24 cellular contexts compared by ENCODE assay signal in genomic region chr19:39424934-39425333, GRCh38. TPM values are rescaled to one million over a fixed set of nuclear protein-coding genes. Genes with fewer than 3 reads are reported as not detected.
DNase-seq lines count a peak whose midpoint lies in the region; ATAC-seq, FAIRE-seq and TF ChIP-seq lines count a peak whose summit lies in the region.
"Had no signal": no experiment of that assay in that cellular context is flagged by ENCODE, and none has a peak within 500 bp of the region (broad histone marks: within the 10 kb centered on the region; RNA-seq: fewer than 3 reads in every experiment).

No MANE protein-coding gene starts in this region.

- BruUV-seq in HepG2 (replicated peaks; lab: Mats Ljungman, UMichigan) = no TSS peak

- H3K4me1 ChIP-seq in HepG2 (ENCODE audit: insufficient read depth, low read length) (peaks cover 28% of the 10 kb centered on the region), spleen (peaks cover 0 to 23% (median 6%) of the 10 kb centered on the region in 6 donors)

- no peak overlapping the region for H3K4me3 Mint-ChIP-seq in activated CD8-positive, alpha-beta memory T cell treated with anti-CD3 and anti-CD28 coated beads, Interleukin-2, amount 10 ng/mL, durations not matched to agents 7 days and 5 days

- no peak for TF ChIP-seq POLR2A in HepG2 (IDR thresholded peaks at IDR 0.05; ENCODE audit: insufficient read depth in 1 of 2, low read depth in 2 of 2, low read length in 2 of 2)
- no peak for TF ChIP-seq POLR2A in spleen (IDR thresholded peaks at IDR 0.05)

- TF ChIP-seq RAD21 in HepG2 (CRISPR knock-in tag; IDR thresholded peaks at IDR 0.05) = no peak

- no peak overlapping the region for H3K4me2 ChIP-seq in HepG2 (ENCODE audit: low read depth, low read length)
- H3K4me2 ChIP-seq: PC-9 had no signal

- CTCF ChIA-PET in activated CD8-positive, alpha-beta memory T cell treated with anti-CD3 and anti-CD28 coated beads, Interleukin-2, amount 10 ng/mL, durations not matched to agents 7 days and 5 days (lab: Charles Lee) = interaction anchor here (1.4 to 2.0 kb wide), 3 partner anchors 11 to 108 kb away, joined by 3 to 7 read pairs (median 5); partner anchors contain the start of genes EID2B and RPS16
- CTCF ChIA-PET in RWPE1 (lab: Yijun Ruan, JAX) (interaction anchor here (0.7 kb wide), 1 partner anchor 558 kb away, joined by 3 read pairs; no protein-coding TSS in a partner anchor), HepG2 (lab: Yijun Ruan, JAX; ENCODE audit: low intra/inter-chr PET ratio, low total read pairs) (no interaction called here)

- peak overlapping the region; percentile 45; the same call in 1 of the 2 replicates for H3K27ac ChIP-seq in RWPE1
- no peak overlapping the region for H3K27ac ChIP-seq in HepG2 (ENCODE audit: extremely low read length, insufficient read depth, low read length)
- H3K27ac ChIP-seq in spleen = no peak overlapping the region
- H3K27ac ChIP-seq: PC-9 had no signal

- H3K9me3 ChIP-seq in HepG2 (ENCODE audit: low read length) (no peaks in the 10 kb centered on the region), spleen (no peaks in the 10 kb centered on the region)

- H3K36me3 Mint-ChIP-seq in activated CD8-positive, alpha-beta memory T cell treated with anti-CD3 and anti-CD28 coated beads, Interleukin-2, amount 10 ng/mL, durations not matched to agents 7 days and 5 days = peaks cover 6% of the 10 kb centered on the region
- H3K36me3 Mint-ChIP-seq: IgD-negative memory B cell had no signal

- H3K4me1 Mint-ChIP-seq in activated CD8-positive, alpha-beta memory T cell treated with anti-CD3 and anti-CD28 coated beads, Interleukin-2, amount 10 ng/mL, durations not matched to agents 7 days and 5 days = peaks cover 3% of the 10 kb centered on the region
- H3K4me1 Mint-ChIP-seq: IgD-negative memory B cell had no signal

- DNase-seq in activated CD8-positive, alpha-beta memory T cell treated with anti-CD3 and anti-CD28 coated beads, Interleukin-2, amount 50 U/mL, for 48 hours = peak; percentile 40
- no peak for DNase-seq in activated CD8-positive, alpha-beta memory T cell treated with anti-CD3 and anti-CD28 coated beads, Interleukin-2, amount 10 ng/mL, durations not matched to agents 7 days and 5 days
- DNase-seq in RWPE1 (ENCODE audit: low spot score) (no peak), HepG2 (ENCODE audit: low spot score) (no peak), spleen (peak; percentile 55), NCI-H1092 (lab: John Stamatoyannopoulos, UW) (no peak), epidermal melanocyte (ENCODE audit: insufficient read length, low spot score) (no peak)
- DNase-seq: 8988T, ACHN, Calu3, DND-41, GOT3, HCEC 1CT, NCI-H1048, NCI-H1417 treated with DMSO at 0.1 percent for 48 hours, NCI-H1694 treated with DMSO at 0.1 percent for 48 hours, NCI-H2081, NCI-H2227 treated with DMSO at 0.1 percent for 48 hours, NCI-H526 treated with DMSO at 0.1 percent for 48 hours, RPMI8226, SHP77 treated with DMSO at 0.1 percent for 48 hours had no signal

- H3K9me3 Mint-ChIP-seq in activated CD8-positive, alpha-beta memory T cell treated with anti-CD3 and anti-CD28 coated beads, Interleukin-2, amount 10 ng/mL, durations not matched to agents 7 days and 5 days (ENCODE audit: low read depth) = no peaks in the 10 kb centered on the region
- H3K9me3 Mint-ChIP-seq: IgD-negative memory B cell had no signal

- TF ChIP-seq CTCF in RWPE1 (conservative IDR thresholded peaks at IDR 0.05; ENCODE audit: low read depth) (no peak), HepG2 (CRISPR knock-in tag; IDR thresholded peaks at IDR 0.05) (no peak), spleen (IDR thresholded peaks at IDR 0.05 in 8 of 11, conservative IDR thresholded peaks at IDR 0.05 in 3 of 11) (no peak)

- intact Hi-C loops in HepG2 (cut with micrococcal nuclease; ENCODE audit: unreplicated experiment) (no loop called here), spleen (cut with DNase I; ENCODE audit: low total_unique reads) (no loop called here)

- no peak for FAIRE-seq in HepG2 (lab: Jason Lieb, UNC)
- FAIRE-seq: GM12892 had no signal

- H3K27me3 ChIP-seq in HepG2 (ENCODE audit: control insufficient read depth in 1 of 2, insufficient read depth in 2 of 2, low read length in 2 of 2) = no peaks in the 10 kb centered on the region
- no peaks in the 10 kb centered on the region for H3K27me3 ChIP-seq in spleen (replicated peaks in 1 of 7)

- H4K20me1 ChIP-seq in HepG2 (ENCODE audit: insufficient read depth, low read length) = no peaks in the 10 kb centered on the region

- H3K9ac ChIP-seq in HepG2 (ENCODE audit: insufficient read depth, low read depth, low read length) = no peak overlapping the region

- peaks cover 0 to 4% of the 10 kb centered on the region in 2 experiments; a peak in 2 of 5 replicates for H3K36me3 ChIP-seq in HepG2 (replicated peaks in 1 of 2; ENCODE audit: control insufficient read depth in 1 of 2, insufficient read depth in 2 of 2, low read length in 2 of 2)
- peaks cover 0 to 58% (median 42%) of the 10 kb centered on the region in 6 donors for H3K36me3 ChIP-seq in spleen

- whole genome bisulfite sequencing in HepG2 (ENCODE audit: low lambda C conversion rate) = 93% methylated on average over 16 of the region's 16 CpGs
- WGBS in spleen, 5 donors = 81 to 88% (median 85%) methylated on average over 8 to 16 of the region's 16 CpGs; no CpG with 5 or more reads in 1 of the 5 donors

- H3K79me2 ChIP-seq in HepG2 (ENCODE audit: insufficient read depth, low read length) = no peaks in the 10 kb centered on the region

- in situ Hi-C loops in HepG2 (cut with HindIII; ENCODE audit: extremely low pct_ligation_motif_present, low pct_unique_long_range_greater_than_20kb) = no loop called here

- H2AFZ ChIP-seq in HepG2 (ENCODE audit: low read length) = no peak overlapping the region
- H2AFZ ChIP-seq: PC-9 had no signal

- H3K27me3 Mint-ChIP-seq in activated CD8-positive, alpha-beta memory T cell treated with anti-CD3 and anti-CD28 coated beads, Interleukin-2, amount 10 ng/mL, durations not matched to agents 7 days and 5 days = no peaks in the 10 kb centered on the region
- H3K27me3 Mint-ChIP-seq: IgD-negative memory B cell had no signal

- TF ChIP-seq EP300 in HepG2 (IDR thresholded peaks at IDR 0.05; ENCODE audit: low read depth in 2 of 2, low read length in 2 of 2) (no peak), HepG2 (CRISPR knock-in tag; IDR thresholded peaks at IDR 0.05; ENCODE audit: borderline replicate concordance) (no peak)

- POLR2A ChIA-PET in RWPE1 (lab: Yijun Ruan, JAX; ENCODE audit: low non-redundant PET) = interaction anchor here (1.1 kb wide), 1 partner anchor 27 kb away, joined by 5 read pairs; no protein-coding TSS in a partner anchor
- POLR2A ChIA-PET in HepG2 (lab: Yijun Ruan, JAX) = interaction anchor here (5.7 kb wide), 1 partner anchor 11 kb away, joined by 44 read pairs; the partner anchor contains the start of gene RPS16

- H3K4me3 ChIP-seq in HepG2 (replicated peaks in 1 of 3; ENCODE audit: insufficient read depth in 1 of 3, low read depth in 2 of 3, low read length in 3 of 3) (no peak overlapping the region), spleen (no peak overlapping the region)
- H3K4me3 ChIP-seq: PC-9 had no signal

- no peak overlapping the region for H3K27ac Mint-ChIP-seq in activated CD8-positive, alpha-beta memory T cell treated with anti-CD3 and anti-CD28 coated beads, Interleukin-2, amount 10 ng/mL, durations not matched to agents 7 days and 5 days

- ATAC-seq in activated CD8-positive, alpha-beta memory T cell treated with anti-CD3 and anti-CD28 coated beads, Interleukin-2, amount 10 ng/mL, durations not matched to agents 7 days and 5 days = no peak
- no peak for ATAC-seq in HepG2

RNA-seq across cellular contexts. Expression of gene RPS16, which starts 10.8 kb away (rescaled TPM):
- total RNA-seq in activated CD8-positive, alpha-beta memory T cell treated with anti-CD3 and anti-CD28 coated beads, Interleukin-2, amount 10 ng/mL, durations not matched to agents 7 days and 5 days = 1,000 to 10,000 TPM; 1,815 to 2,117 TPM
- 488 and 790 TPM in 2 replicates for total RNA-seq in HepG2 (2016; rRNA removed; fragmentation: Illumina TruSeq; extraction: Trizol)
- total RNA-seq in HepG2 (2016; cell fraction: cytosol; rRNA removed; fragmentation: Illumina TruSeq; extraction: Trizol; ENCODE audit: low read depth) = 875 and 1,100 TPM in 2 replicates
- total RNA-seq in HepG2 (2016; cell fraction: insoluble cytoplasmic fraction; rRNA removed; fragmentation: Illumina TruSeq; extraction: Trizol) = 524 and 648 TPM in 2 replicates
- 1,389 and 1,434 TPM in 2 replicates for total RNA-seq in HepG2 (2016; cell fraction: membrane; rRNA removed; fragmentation: Illumina TruSeq; extraction: Trizol)
- total RNA-seq in HepG2 (2016; cell fraction: nucleus; rRNA removed; fragmentation: Illumina TruSeq; extraction: Trizol) = 216 and 289 TPM in 2 replicates
- polyA plus RNA-seq in HepG2 (2011; rRNA removed) = 2,583 and 2,596 TPM in 2 replicates
- polyA plus RNA-seq in HepG2 (2011; cell fraction: cytosol; rRNA removed) = 6,196 and 9,335 TPM in 2 replicates
- 2,074 and 2,083 TPM in 2 replicates for polyA plus RNA-seq in HepG2 (2011; cell fraction: nucleus; rRNA removed)
- polyA plus RNA-seq in HepG2 (2012) = 3,042 and 3,601 TPM in 2 replicates
- 3,994 and 4,562 TPM in 2 replicates for polyA plus RNA-seq in HepG2 (2016; cell fraction: cytosol; fragmentation: Illumina TruSeq; extraction: Trizol; ENCODE audit: low read depth)
- polyA plus RNA-seq in HepG2 (2016; cell fraction: insoluble cytoplasmic fraction; fragmentation: Illumina TruSeq; extraction: Trizol; ENCODE audit: low read depth) = 2,744 and 2,812 TPM in 2 replicates
- 5,655 and 5,989 TPM in 2 replicates for polyA plus RNA-seq in HepG2 (2016; cell fraction: membrane; fragmentation: Illumina TruSeq; extraction: Trizol; ENCODE audit: low read depth)
- polyA plus RNA-seq in HepG2 (2016; cell fraction: nucleus; fragmentation: Illumina TruSeq; extraction: Trizol; ENCODE audit: insufficient read depth, low read depth) = 1,642 and 1,701 TPM in 2 replicates
- 2,434 and 2,985 TPM in 2 replicates for polyA minus RNA-seq in HepG2 (2011; rRNA and poly(A)+ RNA removed; ENCODE audit: low replicate concordance)
- polyA minus RNA-seq in HepG2 (2011; cell fraction: cytosol; rRNA and poly(A)+ RNA removed) = 1,333 and 1,373 TPM in 2 replicates
- 311 and 415 TPM in 2 replicates for polyA minus RNA-seq in HepG2 (2011; cell fraction: nucleus; rRNA and poly(A)+ RNA removed)
- 1,000 to 10,000 TPM; 1,378 to 2,109 (median 1,598) TPM for total RNA-seq in spleen
- 1,000 to 10,000 TPM; 5,364 to 5,747 (median 5,635) TPM for polyA plus RNA-seq in spleen

RNA-seq across cellular contexts. Expression of gene PLEKHG2, which starts 12.5 kb away (rescaled TPM):
- total RNA-seq in activated CD8-positive, alpha-beta memory T cell treated with anti-CD3 and anti-CD28 coated beads, Interleukin-2, amount 10 ng/mL, durations not matched to agents 7 days and 5 days = 10 to 100 TPM; 57.9 to 73.9 TPM
- total RNA-seq in HepG2 (2016; rRNA removed; fragmentation: Illumina TruSeq; extraction: Trizol) (3.6 and 5.2 TPM in 2 replicates), spleen (100 to 1,000 TPM in 1 of 7 donors, 10 to 100 TPM in 6; 18.6 to 107 (median 48.4) TPM)
- total RNA-seq in HepG2 (2016; cell fraction: cytosol; rRNA removed; fragmentation: Illumina TruSeq; extraction: Trizol; ENCODE audit: low read depth) = 0.51 and 1.9 TPM in 2 replicates
- total RNA-seq in HepG2 (2016; cell fraction: insoluble cytoplasmic fraction; rRNA removed; fragmentation: Illumina TruSeq; extraction: Trizol) = 3.1 and 4.0 TPM in 2 replicates
- total RNA-seq in HepG2 (2016; cell fraction: membrane; rRNA removed; fragmentation: Illumina TruSeq; extraction: Trizol) = 2.0 and 3.5 TPM in 2 replicates
- 6.8 TPM in 2 replicates for total RNA-seq in HepG2 (2016; cell fraction: nucleus; rRNA removed; fragmentation: Illumina TruSeq; extraction: Trizol)
- polyA plus RNA-seq in HepG2 (2011; rRNA removed) (6.8 and 7.8 TPM in 2 replicates), spleen (10 to 100 TPM in 1 of 3 donors, 1 to 10 TPM in 2; 8.9 to 25.8 (median 9.5) TPM)
- 1.9 and 2.4 TPM in 2 replicates for polyA plus RNA-seq in HepG2 (2011; cell fraction: cytosol; rRNA removed)
- 30.6 and 32.3 TPM in 2 replicates for polyA plus RNA-seq in HepG2 (2011; cell fraction: nucleus; rRNA removed)
- polyA plus RNA-seq in HepG2 (2012) = 5.1 and 11.3 TPM in 2 replicates
- polyA plus RNA-seq in HepG2 (2016; cell fraction: cytosol; fragmentation: Illumina TruSeq; extraction: Trizol; ENCODE audit: low read depth) = 0.75 and 1.5 TPM in 2 replicates
- polyA plus RNA-seq in HepG2 (2016; cell fraction: insoluble cytoplasmic fraction; fragmentation: Illumina TruSeq; extraction: Trizol; ENCODE audit: low read depth) = 2.8 and 5.1 TPM in 2 replicates
- polyA plus RNA-seq in HepG2 (2016; cell fraction: membrane; fragmentation: Illumina TruSeq; extraction: Trizol; ENCODE audit: low read depth) = 2.6 and 3.5 TPM in 2 replicates
- 17.4 and 28.3 TPM in 2 replicates for polyA plus RNA-seq in HepG2 (2016; cell fraction: nucleus; fragmentation: Illumina TruSeq; extraction: Trizol; ENCODE audit: insufficient read depth, low read depth)
- 6.5 and 8.4 TPM in 2 replicates for polyA minus RNA-seq in HepG2 (2011; rRNA and poly(A)+ RNA removed; ENCODE audit: low replicate concordance)
- 6.3 and 8.3 TPM in 2 replicates for polyA minus RNA-seq in HepG2 (2011; cell fraction: cytosol; rRNA and poly(A)+ RNA removed)
- polyA minus RNA-seq in HepG2 (2011; cell fraction: nucleus; rRNA and poly(A)+ RNA removed) = 18.9 and 20.1 TPM in 2 replicates

RNA-seq across cellular contexts. Expression of gene ZFP36, which starts 18.3 kb away (rescaled TPM):
- 100 to 1,000 TPM in 1 of 2 experiments, 10 to 100 TPM in 1; 45.1 to 107 TPM for total RNA-seq in activated CD8-positive, alpha-beta memory T cell treated with anti-CD3 and anti-CD28 coated beads, Interleukin-2, amount 10 ng/mL, durations not matched to agents 7 days and 5 days
- total RNA-seq in HepG2 (2016; rRNA removed; fragmentation: Illumina TruSeq; extraction: Trizol) = 0.81 and 1.7 TPM in 2 replicates
- 1.2 and 1.4 TPM in 2 replicates for total RNA-seq in HepG2 (2016; cell fraction: cytosol; rRNA removed; fragmentation: Illumina TruSeq; extraction: Trizol; ENCODE audit: low read depth)
- 0.52 and 1.3 TPM in 2 replicates for total RNA-seq in HepG2 (2016; cell fraction: insoluble cytoplasmic fraction; rRNA removed; fragmentation: Illumina TruSeq; extraction: Trizol)
- 1.9 and 2.1 TPM in 2 replicates for total RNA-seq in HepG2 (2016; cell fraction: membrane; rRNA removed; fragmentation: Illumina TruSeq; extraction: Trizol)
- 1.1 and 2.6 TPM in 2 replicates for total RNA-seq in HepG2 (2016; cell fraction: nucleus; rRNA removed; fragmentation: Illumina TruSeq; extraction: Trizol)
- 1.4 and 2.1 TPM in 2 replicates for polyA plus RNA-seq in HepG2 (2011; rRNA removed)
- polyA plus RNA-seq in HepG2 (2011; cell fraction: cytosol; rRNA removed) = 2.1 TPM in 2 replicates
- polyA plus RNA-seq in HepG2 (2011; cell fraction: nucleus; rRNA removed) = 10.8 and 12.7 TPM in 2 replicates
- polyA plus RNA-seq in HepG2 (2012) = 9.4 and 10.6 TPM in 2 replicates
- polyA plus RNA-seq in HepG2 (2016; cell fraction: cytosol; fragmentation: Illumina TruSeq; extraction: Trizol; ENCODE audit: low read depth) = 1.1 and 1.3 TPM in 2 replicates
- polyA plus RNA-seq in HepG2 (2016; cell fraction: insoluble cytoplasmic fraction; fragmentation: Illumina TruSeq; extraction: Trizol; ENCODE audit: low read depth) = 2.3 and 4.1 TPM in 2 replicates
- 1.9 and 2.8 TPM in 2 replicates for polyA plus RNA-seq in HepG2 (2016; cell fraction: membrane; fragmentation: Illumina TruSeq; extraction: Trizol; ENCODE audit: low read depth)
- 6.2 and 8.4 TPM in 2 replicates for polyA plus RNA-seq in HepG2 (2016; cell fraction: nucleus; fragmentation: Illumina TruSeq; extraction: Trizol; ENCODE audit: insufficient read depth, low read depth)
- polyA minus RNA-seq in HepG2 (2011; rRNA and poly(A)+ RNA removed; ENCODE audit: low replicate concordance) = 4.1 and 5.5 TPM in 2 replicates
- 7.8 and 9.2 TPM in 2 replicates for polyA minus RNA-seq in HepG2 (2011; cell fraction: cytosol; rRNA and poly(A)+ RNA removed)
- 4.1 and 6.0 TPM in 2 replicates for polyA minus RNA-seq in HepG2 (2011; cell fraction: nucleus; rRNA and poly(A)+ RNA removed)
- 100 to 1,000 TPM in 6 of 7 donors, 10 to 100 TPM in 1; 91.5 to 396 (median 191) TPM for total RNA-seq in spleen
- polyA plus RNA-seq in spleen = 100 to 1,000 TPM in 1 of 3 donors, 10 to 100 TPM in 2; 63.2 to 117 (median 72.6) TPM

RNA-seq across cellular contexts. Expression of gene SUPT5H, which starts 20.4 kb away (rescaled TPM):
- total RNA-seq in activated CD8-positive, alpha-beta memory T cell treated with anti-CD3 and anti-CD28 coated beads, Interleukin-2, amount 10 ng/mL, durations not matched to agents 7 days and 5 days = 100 to 1,000 TPM; 144 to 181 TPM
- 34.9 and 48.2 TPM in 2 replicates for total RNA-seq in HepG2 (2016; rRNA removed; fragmentation: Illumina TruSeq; extraction: Trizol)
- total RNA-seq in HepG2 (2016; cell fraction: cytosol; rRNA removed; fragmentation: Illumina TruSeq; extraction: Trizol; ENCODE audit: low read depth) = 10.1 and 10.2 TPM in 2 replicates
- total RNA-seq in HepG2 (2016; cell fraction: insoluble cytoplasmic fraction; rRNA removed; fragmentation: Illumina TruSeq; extraction: Trizol) = 31.0 and 56.4 TPM in 2 replicates
- 24.1 and 24.5 TPM in 2 replicates for total RNA-seq in HepG2 (2016; cell fraction: membrane; rRNA removed; fragmentation: Illumina TruSeq; extraction: Trizol)
- total RNA-seq in HepG2 (2016; cell fraction: nucleus; rRNA removed; fragmentation: Illumina TruSeq; extraction: Trizol) = 40.8 and 47.1 TPM in 2 replicates
- polyA plus RNA-seq in HepG2 (2011; rRNA removed) = 49.0 and 51.7 TPM in 2 replicates
- polyA plus RNA-seq in HepG2 (2011; cell fraction: cytosol; rRNA removed) = 25.7 and 31.7 TPM in 2 replicates
- polyA plus RNA-seq in HepG2 (2011; cell fraction: nucleus; rRNA removed) = 253 and 283 TPM in 2 replicates
- polyA plus RNA-seq in HepG2 (2012) = 67.2 and 69.5 TPM in 2 replicates
- polyA plus RNA-seq in HepG2 (2016; cell fraction: cytosol; fragmentation: Illumina TruSeq; extraction: Trizol; ENCODE audit: low read depth) = 6.0 and 6.1 TPM in 2 replicates
- 36.5 and 56.7 TPM in 2 replicates for polyA plus RNA-seq in HepG2 (2016; cell fraction: insoluble cytoplasmic fraction; fragmentation: Illumina TruSeq; extraction: Trizol; ENCODE audit: low read depth)
- polyA plus RNA-seq in HepG2 (2016; cell fraction: membrane; fragmentation: Illumina TruSeq; extraction: Trizol; ENCODE audit: low read depth) = 12.5 and 14.4 TPM in 2 replicates
- polyA plus RNA-seq in HepG2 (2016; cell fraction: nucleus; fragmentation: Illumina TruSeq; extraction: Trizol; ENCODE audit: insufficient read depth, low read depth) = 151 and 174 TPM in 2 replicates
- 47.0 and 62.8 TPM in 2 replicates for polyA minus RNA-seq in HepG2 (2011; rRNA and poly(A)+ RNA removed; ENCODE audit: low replicate concordance)
- 24.6 and 28.9 TPM in 2 replicates for polyA minus RNA-seq in HepG2 (2011; cell fraction: cytosol; rRNA and poly(A)+ RNA removed)
- 41.6 and 42.1 TPM in 2 replicates for polyA minus RNA-seq in HepG2 (2011; cell fraction: nucleus; rRNA and poly(A)+ RNA removed)
- total RNA-seq in spleen = 100 to 1,000 TPM; 103 to 125 (median 108) TPM
- polyA plus RNA-seq in spleen = 100 to 1,000 TPM in 2 of 3 donors, 10 to 100 TPM in 1; 95.8 to 225 (median 198) TPM

RNA-seq across cellular contexts. Expression of gene MED29, which starts 33.8 kb away (rescaled TPM):
- 10 to 100 TPM; 31.0 to 31.2 TPM for total RNA-seq in activated CD8-positive, alpha-beta memory T cell treated with anti-CD3 and anti-CD28 coated beads, Interleukin-2, amount 10 ng/mL, durations not matched to agents 7 days and 5 days
- total RNA-seq in HepG2 (2016; rRNA removed; fragmentation: Illumina TruSeq; extraction: Trizol) (14.0 and 18.1 TPM in 2 replicates), spleen (10 to 100 TPM; 25.7 to 45.7 (median 34.6) TPM)
- total RNA-seq in HepG2 (2016; cell fraction: cytosol; rRNA removed; fragmentation: Illumina TruSeq; extraction: Trizol; ENCODE audit: low read depth) = 3.3 and 3.4 TPM in 2 replicates
- 14.6 and 16.5 TPM in 2 replicates for total RNA-seq in HepG2 (2016; cell fraction: insoluble cytoplasmic fraction; rRNA removed; fragmentation: Illumina TruSeq; extraction: Trizol)
- total RNA-seq in HepG2 (2016; cell fraction: membrane; rRNA removed; fragmentation: Illumina TruSeq; extraction: Trizol) = 8.2 and 8.3 TPM in 2 replicates
- total RNA-seq in HepG2 (2016; cell fraction: nucleus; rRNA removed; fragmentation: Illumina TruSeq; extraction: Trizol) = 6.8 and 6.9 TPM in 2 replicates
- polyA plus RNA-seq in HepG2 (2011; rRNA removed) (19.7 and 23.7 TPM in 2 replicates), spleen (10 to 100 TPM; 15.5 to 28.2 (median 20.5) TPM)
- 23.2 and 27.9 TPM in 2 replicates for polyA plus RNA-seq in HepG2 (2011; cell fraction: cytosol; rRNA removed)
- polyA plus RNA-seq in HepG2 (2011; cell fraction: nucleus; rRNA removed) = 16.6 and 20.4 TPM in 2 replicates
- polyA plus RNA-seq in HepG2 (2012) = 12.2 and 13.4 TPM in 2 replicates
- polyA plus RNA-seq in HepG2 (2016; cell fraction: cytosol; fragmentation: Illumina TruSeq; extraction: Trizol; ENCODE audit: low read depth) = 3.1 TPM in 2 replicates
- polyA plus RNA-seq in HepG2 (2016; cell fraction: insoluble cytoplasmic fraction; fragmentation: Illumina TruSeq; extraction: Trizol; ENCODE audit: low read depth) = 18.4 and 20.3 TPM in 2 replicates
- polyA plus RNA-seq in HepG2 (2016; cell fraction: membrane; fragmentation: Illumina TruSeq; extraction: Trizol; ENCODE audit: low read depth) = 6.3 and 7.9 TPM in 2 replicates
- 14.1 and 15.8 TPM in 2 replicates for polyA plus RNA-seq in HepG2 (2016; cell fraction: nucleus; fragmentation: Illumina TruSeq; extraction: Trizol; ENCODE audit: insufficient read depth, low read depth)
- polyA minus RNA-seq in HepG2 (2011; rRNA and poly(A)+ RNA removed; ENCODE audit: low replicate concordance) = 44.1 and 48.3 TPM in 2 replicates
- 10.6 and 11.3 TPM in 2 replicates for polyA minus RNA-seq in HepG2 (2011; cell fraction: cytosol; rRNA and poly(A)+ RNA removed)
- polyA minus RNA-seq in HepG2 (2011; cell fraction: nucleus; rRNA and poly(A)+ RNA removed) = 10.1 and 13.1 TPM in 2 replicates

Comparison
In these comparisons a context has a peak if more than half of its experiments do, and no peak if none do; other contexts are left out.
1. DNase-seq: peak in activated CD8-positive, alpha-beta memory T cell treated with anti-CD3 and anti-CD28 coated beads, Interleukin-2, amount 50 U/mL, for 48 hours (single experiment) and spleen (single experiment); none in activated CD8-positive, alpha-beta memory T cell treated with anti-CD3 and anti-CD28 coated beads, Interleukin-2, amount 10 ng/mL, durations not matched to agents 7 days and 5 days (single experiment), RWPE1 (single experiment), HepG2 (single experiment), NCI-H1092 (single experiment) and epidermal melanocyte (single experiment).
2. RNA of gene ZFP36, which starts 18.3 kb away (total RNA-seq): 91.5 to 396 TPM in spleen and 45.1 to 107 TPM in activated CD8-positive, alpha-beta memory T cell treated with anti-CD3 and anti-CD28 coated beads, Interleukin-2, amount 10 ng/mL, durations not matched to agents 7 days and 5 days; 0.52 to 2.6 TPM in HepG2; every median in the first group is over 10 times any median in the second.